ENCODE assay signal across 19 cellular contexts in genomic region chr2:220025207-220025606, GRCh38.
DNase-seq lines count a peak whose midpoint lies in the region; ATAC-seq, FAIRE-seq and TF ChIP-seq lines count a peak whose summit lies in the region.
"Had no signal": no experiment of that assay in that cellular context is flagged by ENCODE, and none has a peak within 500 bp of the region (broad histone marks: within the 10 kb centered on the region; RNA-seq: fewer than 3 reads in every experiment).

No MANE protein-coding gene starts in this region.

- H3K9me3 ChIP-seq in HepG2 (ENCODE audit: low read length) = no peaks in the 10 kb centered on the region
- H3K9me3 ChIP-seq in right lobe of liver = no peaks in the 10 kb centered on the region
- H3K9me3 ChIP-seq in trophoblast cell (ENCODE audit: insufficient read depth, low read depth, low read length) = no peaks in the 10 kb centered on the region
- H3K9me3 ChIP-seq: BLaER1 had no signal

- POLR2A ChIA-PET in HepG2 (lab: Yijun Ruan, JAX) = no interaction called here

- no peak overlapping the region for H4K12ac ChIP-seq in trophoblast cell (ENCODE audit: low read depth, low read length)

- TF ChIP-seq CTCF in HepG2 (CRISPR knock-in tag; IDR thresholded peaks at IDR 0.05) (no peak), right lobe of liver (IDR thresholded peaks at IDR 0.05) (no peak), epithelial cell of esophagus (IDR thresholded peaks at IDR 0.05; ENCODE audit: insufficient read depth, low read depth, low read length, missing control alignments) (no peak)

- no peaks in the 10 kb centered on the region for H3K36me3 ChIP-seq in HepG2 (replicated peaks in 1 of 2; ENCODE audit: control insufficient read depth in 1 of 2, insufficient read depth in 2 of 2, low read length in 2 of 2)
- no peaks in the 10 kb centered on the region for H3K36me3 ChIP-seq in right lobe of liver
- H3K36me3 ChIP-seq in trophoblast cell (ENCODE audit: control insufficient read depth in 1 of 2, insufficient read depth in 2 of 2, low read length in 2 of 2) = no peaks in the 10 kb centered on the region
- H3K36me3 ChIP-seq: BLaER1 had no signal

- TF ChIP-seq POLR2A in HepG2 (IDR thresholded peaks at IDR 0.05; ENCODE audit: insufficient read depth in 1 of 2, low read depth in 2 of 2, low read length in 2 of 2) (no peak), right lobe of liver (IDR thresholded peaks at IDR 0.05) (no peak)

- no peaks in the 10 kb centered on the region for H4K20me1 ChIP-seq in HepG2 (ENCODE audit: insufficient read depth, low read length)
- H4K20me1 ChIP-seq: BLaER1 had no signal

- CTCF ChIA-PET in HepG2 (lab: Yijun Ruan, JAX; ENCODE audit: low intra/inter-chr PET ratio, low total read pairs) = no interaction called here

- H2AFZ ChIP-seq in HepG2 (ENCODE audit: low read length) (no peak overlapping the region), trophoblast cell (ENCODE audit: insufficient read depth, low read length, poor library complexity) (no peak overlapping the region)
- H2AFZ ChIP-seq: GM23248 had no signal

- H3K27ac ChIP-seq in HepG2 (ENCODE audit: extremely low read length, insufficient read depth, low read length) (no peak overlapping the region), right lobe of liver (no peak overlapping the region), trophoblast cell (ENCODE audit: low read depth, low read length) (no peak overlapping the region)
- H3K27ac ChIP-seq: BLaER1, GM23248 had no signal

- no peak overlapping the region for H3K4ac ChIP-seq in trophoblast cell (ENCODE audit: low read depth, low read length)

- no peak overlapping the region for H3K4me3 ChIP-seq in HepG2 (replicated peaks in 1 of 3; ENCODE audit: insufficient read depth in 1 of 3, low read depth in 2 of 3, low read length in 3 of 3)
- H3K4me3 ChIP-seq in right lobe of liver = no peak overlapping the region
- no peak overlapping the region for H3K4me3 ChIP-seq in epithelial cell of esophagus (ENCODE audit: low read length)
- no peak overlapping the region for H3K4me3 ChIP-seq in trophoblast cell (ENCODE audit: low read depth, low read length)
- H3K4me3 ChIP-seq: BLaER1, GM12878, GM23248 had no signal

- in situ Hi-C loops in HepG2 (cut with HindIII; ENCODE audit: extremely low pct_ligation_motif_present, low pct_unique_long_range_greater_than_20kb) = no loop called here

- 7% methylated on average over 1 of the region's 1 CpG for WGBS in HepG2 (ENCODE audit: low lambda C conversion rate)
- 60% methylated on average over 1 of the region's 1 CpG for WGBS in right lobe of liver (ENCODE audit: insufficient coverage, low coverage, low lambda C conversion rate, missing lambda C conversion rate)
- WGBS in trophoblast cell (ENCODE audit: extremely low coverage, insufficient coverage, insufficient read length) = no CpG with 5 or more reads among the region's 1 CpG

- H3K4me2 ChIP-seq in HepG2 (ENCODE audit: low read depth, low read length) = no peak overlapping the region
- H3K4me2 ChIP-seq in trophoblast cell (ENCODE audit: low read length) = no peak overlapping the region
- H3K4me2 ChIP-seq: BLaER1 had no signal

- H3K14ac ChIP-seq in trophoblast cell (ENCODE audit: low read length) = no peak overlapping the region

- H3K18ac ChIP-seq in trophoblast cell (ENCODE audit: low read length) = no peak overlapping the region

- H2BK12ac ChIP-seq in trophoblast cell (ENCODE audit: low read length) = no peak overlapping the region

- no peak overlapping the region for H2BK5ac ChIP-seq in trophoblast cell (ENCODE audit: low read depth, low read length, poor library complexity)

- H3K9ac ChIP-seq in HepG2 (ENCODE audit: insufficient read depth, low read depth, low read length) = no peak overlapping the region
- H3K9ac ChIP-seq in trophoblast cell (ENCODE audit: low read length) = no peak overlapping the region
- H3K9ac ChIP-seq: BLaER1, GM23248 had no signal

- TF ChIP-seq EP300 in HepG2 (IDR thresholded peaks at IDR 0.05; ENCODE audit: low read depth in 2 of 2, low read length in 2 of 2) = no peak
- no peak for TF ChIP-seq EP300 in HepG2 (CRISPR knock-in tag; IDR thresholded peaks at IDR 0.05; ENCODE audit: borderline replicate concordance)

- BruUV-seq in HepG2 (replicated peaks; lab: Mats Ljungman, UMichigan) = no TSS peak

- H3K23ac ChIP-seq in trophoblast cell (ENCODE audit: low read length) = no peak overlapping the region

- H3K79me1 ChIP-seq in trophoblast cell (ENCODE audit: low read length) = no peaks in the 10 kb centered on the region

- ATAC-seq in HepG2 = no peak
- ATAC-seq in right lobe of liver = no peak
- no peak for ATAC-seq in HG03280 (IDR thresholded peaks at IDR 0.05; ENCODE audit: unreplicated experiment)
- no peak for ATAC-seq in GM21786 (IDR thresholded peaks at IDR 0.05; ENCODE audit: unreplicated experiment)
- ATAC-seq: GM12878, HCT116 had no signal

- no peak overlapping the region for H4K91ac ChIP-seq in trophoblast cell (ENCODE audit: low read depth, low read length)

- intact Hi-C loops in HepG2 (cut with micrococcal nuclease; ENCODE audit: unreplicated experiment) (no loop called here), right lobe of liver (cut with DNase I) (no loop called here)

- FAIRE-seq in HepG2 (lab: Jason Lieb, UNC) = no peak
- FAIRE-seq: GM12878, GM19239 had no signal

- no peak overlapping the region for H2AK5ac ChIP-seq in trophoblast cell (ENCODE audit: low read length)

- no peak for TF ChIP-seq RAD21 in HepG2 (CRISPR knock-in tag; IDR thresholded peaks at IDR 0.05)

- no peak overlapping the region for H2BK120ac ChIP-seq in trophoblast cell (ENCODE audit: insufficient read depth, low read length, poor library complexity)

- H3K79me2 ChIP-seq in HepG2 (ENCODE audit: insufficient read depth, low read length) = no peaks in the 10 kb centered on the region
- H3K79me2 ChIP-seq in trophoblast cell (ENCODE audit: control insufficient read depth, insufficient read depth, low read length, poor library complexity) = no peaks in the 10 kb centered on the region

- H4K8ac ChIP-seq in trophoblast cell (ENCODE audit: low read depth, low read length) = no peak overlapping the region

- no peak for DNase-seq in HepG2 (ENCODE audit: low spot score)
- no peak for DNase-seq in right lobe of liver
- peak; percentile 41 for DNase-seq in epithelial cell of esophagus (ENCODE audit: low read depth)
- DNase-seq in trophoblast cell = peak; percentile 11 to 49
- no peak for DNase-seq in NCI-H146 treated with DMSO at 0.1 percent for 48 hours (lab: John Stamatoyannopoulos, UW; ENCODE audit: unreplicated experiment)
- DNase-seq: 8988T; CD4-positive, alpha-beta memory T cell; DMS153; DMS79; GF-D8; GM23248; H7; HFFc6 had no signal

- no peaks in the 10 kb centered on the region for H3K4me1 ChIP-seq in HepG2 (ENCODE audit: insufficient read depth, low read length)
- no peaks in the 10 kb centered on the region for H3K4me1 ChIP-seq in right lobe of liver
- H3K4me1 ChIP-seq in trophoblast cell (ENCODE audit: control insufficient read depth in 1 of 2, insufficient read depth in 2 of 2, low read length in 2 of 2) = no peaks in the 10 kb centered on the region
- H3K4me1 ChIP-seq: BLaER1 had no signal

- H3K27me3 ChIP-seq in HepG2 (ENCODE audit: control insufficient read depth in 1 of 2, insufficient read depth in 2 of 2, low read length in 2 of 2) (no peaks in the 10 kb centered on the region), right lobe of liver (no peaks in the 10 kb centered on the region), trophoblast cell (ENCODE audit: insufficient read depth, low read length) (no peaks in the 10 kb centered on the region)
- H3K27me3 ChIP-seq: BLaER1 had no signal

TF ChIP-seq in HepG2, 621 proteins besides CTCF, POLR2A, EP300 and RAD21 (continues in another document):
- TF ChIP-seq SMARCC2 (IDR thresholded peaks at IDR 0.05) (no peak), ZNF512B (CRISPR knock-in tag; IDR thresholded peaks at IDR 0.05; ENCODE audit: borderline replicate concordance) (no peak), ZNF253 (CRISPR knock-in tag; IDR thresholded peaks at IDR 0.05; ENCODE audit: borderline replicate concordance) (no peak), MAX (IDR thresholded peaks at IDR 0.05) (no peak), CEBPB (IDR thresholded peaks at IDR 0.05; ENCODE audit: borderline replicate concordance, low read depth, low read length) (peak; percentile 75), ATF4 (CRISPR knock-in tag; IDR thresholded peaks at IDR 0.05) (peak in 1 of 2 experiments; percentile 22; a peak in 1 of 4 replicates), ZFP36 (IDR thresholded peaks at IDR 0.05; ENCODE audit: borderline replicate concordance, low read depth, low read length, partially characterized antibody) (no peak), CEBPG (CRISPR knock-in tag; IDR thresholded peaks at IDR 0.05) (peak; percentile 49; the same call in 1 of the 2 replicates)

Comparison
In these comparisons a context has a peak if more than half of its experiments do, and no peak if none do; other contexts are left out.
1. DNase-seq: peak in epithelial cell of esophagus (single experiment) and trophoblast cell (2 of 2); none in HepG2 (single experiment), right lobe of liver (0 of 3) and NCI-H146 treated with DMSO at 0.1 percent for 48 hours (single experiment).